ENCODE assay signal across 2 cellular contexts in genomic region chrX:39459204-39459603, GRCh38.
TF ChIP-seq lines count a peak whose summit lies in the region.

No MANE protein-coding gene starts in this region.

TF ChIP-seq in liver, 16 proteins besides CTCF, POLR2A, EP300 and RAD21 (continued from another document):
- TF ChIP-seq MAX (IDR thresholded peaks at IDR 0.05): peak; percentile 34
- TF ChIP-seq HNF4G (IDR thresholded peaks at IDR 0.05): peak; percentile 33
- TF ChIP-seq REST (IDR thresholded peaks at IDR 0.05): peak; percentile 32
- TF ChIP-seq HNF4A (conservative IDR thresholded peaks at IDR 0.05): peak; percentile 74 to 80
- TF ChIP-seq GABPA (IDR thresholded peaks at IDR 0.05 in 1 of 2, conservative IDR thresholded peaks at IDR 0.05 in 1 of 2): no peak
- TF ChIP-seq EGR1 (IDR thresholded peaks at IDR 0.05; ENCODE audit: low read depth in 2 of 2): peak in 1 of 2 donors; percentile 46
- peak; percentile 74 for TF ChIP-seq FOXA2 (IDR thresholded peaks at IDR 0.05)
- TF ChIP-seq NR2F2 (IDR thresholded peaks at IDR 0.05): no peak
- TF ChIP-seq YY1 (IDR thresholded peaks at IDR 0.05): no peak
- TF ChIP-seq JUND (IDR thresholded peaks at IDR 0.05): no peak
- peak; percentile 70 for TF ChIP-seq SP1 (IDR thresholded peaks at IDR 0.05)
- TF ChIP-seq TAF1 (conservative IDR thresholded peaks at IDR 0.05): no peak

TF ChIP-seq in HepG2, 621 proteins besides CTCF, POLR2A, EP300 and RAD21 (continued from another document):
- TF ChIP-seq ZNF574 (CRISPR knock-in tag; IDR thresholded peaks at IDR 0.05) (no peak), ZBTB26 (CRISPR knock-in tag; IDR thresholded peaks at IDR 0.05; ENCODE audit: borderline replicate concordance) (no peak), AHR (CRISPR knock-in tag; IDR thresholded peaks at IDR 0.05) (no peak), PREB (CRISPR knock-in tag; IDR thresholded peaks at IDR 0.05) (no peak), IRF1 (CRISPR knock-in tag; IDR thresholded peaks at IDR 0.05; ENCODE audit: low read depth) (no peak)
